ENCODE assay signal across 8 cellular contexts in genomic region chr10:21532694-21533576, GRCh38. TPM values are rescaled to one million over a fixed set of nuclear protein-coding genes. Genes with fewer than 3 reads are reported as not detected.
A peak's percentile ranks its signal among the peaks of the same experiment; 100 is the strongest.
DNase-seq lines count a peak whose midpoint lies in the region; ATAC-seq and TF ChIP-seq lines count a peak whose summit lies in the region.

No MANE protein-coding gene starts in this region.

- peak overlapping the region; percentile 95 for H3K27ac ChIP-seq in neuronal stem cell (replicated peaks; ENCODE audit: low read length)

- H3K4ac ChIP-seq in neuronal stem cell (ENCODE audit: low read length), result no peak overlapping the region

- DNase-seq in GM06990 (ENCODE audit: extremely low read depth, insufficient read length) (no peak), NT2/D1 (ENCODE audit: low read depth, low spot score) (no peak), neuronal stem cell (ENCODE audit: low spot score) (no peak), NCI-H446 treated with DMSO at 0.1 percent for 48 hours (lab: John Stamatoyannopoulos, UW) (no peak), GM03348 (ENCODE audit: low spot score) (no peak), DMS153 treated with DMSO at 0.1 percent for 48 hours (lab: John Stamatoyannopoulos, UW; ENCODE audit: unreplicated experiment) (no peak)

- peak overlapping the region; percentile 78 for H3K18ac ChIP-seq in neuronal stem cell (ENCODE audit: low read length)

- H4K91ac ChIP-seq in neuronal stem cell (ENCODE audit: low read depth, low read length, poor library complexity), result no peak overlapping the region

- H3K36me3 ChIP-seq in GM06990 (ENCODE audit: control insufficient read depth, insufficient read depth, low read length) (no peaks in the 10 kb centered on the region; the same call in 1 of the 2 replicates), NT2/D1 (ENCODE audit: insufficient read depth, insufficient read length, low read length) (peaks cover 11% of the 10 kb centered on the region), endocrine pancreas (ENCODE audit: control insufficient read depth, insufficient read depth, low read length) (no peaks in the 10 kb centered on the region), neuronal stem cell (replicated peaks in 1 of 2; ENCODE audit: control insufficient read depth in 2 of 2, insufficient read depth in 2 of 2, low read length in 2 of 2) (peaks cover 0 to 24% of the 10 kb centered on the region in 2 donors)

- TF ChIP-seq CTCF in GM06990 (IDR thresholded peaks at IDR 0.05; ENCODE audit: insufficient read depth, low read length, poor library complexity, severe bottlenecking), result no peak

- peaks cover 7% of the 10 kb centered on the region for H3K79me1 ChIP-seq in neuronal stem cell (ENCODE audit: low read depth, low read length)

- H3K4me1 ChIP-seq in NT2/D1 (ENCODE audit: insufficient read depth, insufficient read length), result no peaks in the 10 kb centered on the region
- peaks cover 17% of the 10 kb centered on the region for H3K4me1 ChIP-seq in endocrine pancreas (ENCODE audit: control insufficient read depth, insufficient read depth, low read length)
- peaks cover 3 to 33% of the 10 kb centered on the region in 2 donors for H3K4me1 ChIP-seq in neuronal stem cell (ENCODE audit: control insufficient read depth in 2 of 2, insufficient read depth in 1 of 2, low read depth in 1 of 2, low read length in 2 of 2)

- H3K9ac ChIP-seq in NT2/D1 (ENCODE audit: insufficient read length, low read depth) (peak overlapping the region; percentile 76), endocrine pancreas (ENCODE audit: control insufficient read depth, insufficient read depth, low read length) (peak overlapping the region; percentile 92), neuronal stem cell (ENCODE audit: low read depth, low read length, poor library complexity) (peak overlapping the region; percentile 85)

- H2BK120ac ChIP-seq in neuronal stem cell (ENCODE audit: low read depth, low read length), result no peak overlapping the region

- WGBS in neuronal stem cell (ENCODE audit: extremely low coverage in 2 of 2, insufficient read length in 2 of 2, insufficient replicate concordance in 1 of 2), 2 donors, result no CpG with 5 or more reads among the region's 17 CpGs

- H2AK5ac ChIP-seq in neuronal stem cell (ENCODE audit: low read depth, low read length), result peak overlapping the region; percentile 72

- no peak overlapping the region for H2BK12ac ChIP-seq in neuronal stem cell (ENCODE audit: low read length)

- peak; percentile 1 for ATAC-seq in GM21529 (IDR thresholded peaks at IDR 0.05; ENCODE audit: unreplicated experiment)

- peak overlapping the region; percentile 82 for H3K4me2 ChIP-seq in neuronal stem cell (ENCODE audit: insufficient read depth, low read length, poor library complexity, severe bottlenecking)

- no peaks in the 10 kb centered on the region for H3K9me3 ChIP-seq in NT2/D1 (ENCODE audit: insufficient read depth, low read length)
- no peaks in the 10 kb centered on the region for H3K9me3 ChIP-seq in endocrine pancreas (ENCODE audit: control insufficient read depth, low read length)
- H3K9me3 ChIP-seq in neuronal stem cell (replicated peaks in 1 of 2; ENCODE audit: control insufficient read depth in 2 of 2, insufficient read depth in 1 of 2, low read depth in 1 of 2, low read length in 2 of 2), result no peaks in the 10 kb centered on the region

- peak overlapping the region; percentile 67 for H2BK5ac ChIP-seq in neuronal stem cell (ENCODE audit: low read length)

- no peak overlapping the region for H4K8ac ChIP-seq in neuronal stem cell (ENCODE audit: low read depth, low read length)

- H2AFZ ChIP-seq in neuronal stem cell (ENCODE audit: low read length), result no peak overlapping the region

- H3K4me3 ChIP-seq in GM06990 (replicated peaks; ENCODE audit: low read depth, low read length) (peak overlapping the region; percentile 75), NT2/D1 (ENCODE audit: insufficient read length, low read depth) (peak overlapping the region; percentile 58), endocrine pancreas (ENCODE audit: control insufficient read depth, insufficient read depth, low read length) (peak overlapping the region; percentile 70), neuronal stem cell (ENCODE audit: low read length in 2 of 2) (peak overlapping the region; percentile 82 to 95)

- no peak overlapping the region for H2BK15ac ChIP-seq in neuronal stem cell (ENCODE audit: low read length)

- no peak overlapping the region for H3K23ac ChIP-seq in neuronal stem cell (ENCODE audit: low read depth, low read length, poor library complexity)

- H3K27me3 ChIP-seq in GM06990 (replicated peaks; ENCODE audit: control insufficient read depth, insufficient read depth, low read length) (no peaks in the 10 kb centered on the region), NT2/D1 (ENCODE audit: insufficient read depth, insufficient read length) (no peaks in the 10 kb centered on the region), endocrine pancreas (ENCODE audit: control insufficient read depth, insufficient read depth, low read length) (no peaks in the 10 kb centered on the region), neuronal stem cell (ENCODE audit: control insufficient read depth in 3 of 3, insufficient read depth in 3 of 3, low read depth in 1 of 3, low read length in 3 of 3) (no peaks in the 10 kb centered on the region)

- no peak overlapping the region for H3K14ac ChIP-seq in neuronal stem cell (ENCODE audit: low read length)

RNA-seq across cellular contexts. Expression of gene MLLT10, which starts 1.1 kb away (rescaled TPM):
- 43.4 TPM for polyA plus RNA-seq in neuronal stem cell (2013, experiment 1 of 2)
- 44.9 TPM for polyA plus RNA-seq in neuronal stem cell (2013, experiment 2 of 2)

RNA-seq across cellular contexts. Expression of gene SKIDA1, which starts 7.5 kb away (rescaled TPM):
- polyA plus RNA-seq in neuronal stem cell (2013, experiment 1 of 2), result 57.0 TPM
- polyA plus RNA-seq in neuronal stem cell (2013, experiment 2 of 2), result 57.0 TPM
